8 cellular contexts compared by ENCODE assay signal in the genomic region with DNA sequence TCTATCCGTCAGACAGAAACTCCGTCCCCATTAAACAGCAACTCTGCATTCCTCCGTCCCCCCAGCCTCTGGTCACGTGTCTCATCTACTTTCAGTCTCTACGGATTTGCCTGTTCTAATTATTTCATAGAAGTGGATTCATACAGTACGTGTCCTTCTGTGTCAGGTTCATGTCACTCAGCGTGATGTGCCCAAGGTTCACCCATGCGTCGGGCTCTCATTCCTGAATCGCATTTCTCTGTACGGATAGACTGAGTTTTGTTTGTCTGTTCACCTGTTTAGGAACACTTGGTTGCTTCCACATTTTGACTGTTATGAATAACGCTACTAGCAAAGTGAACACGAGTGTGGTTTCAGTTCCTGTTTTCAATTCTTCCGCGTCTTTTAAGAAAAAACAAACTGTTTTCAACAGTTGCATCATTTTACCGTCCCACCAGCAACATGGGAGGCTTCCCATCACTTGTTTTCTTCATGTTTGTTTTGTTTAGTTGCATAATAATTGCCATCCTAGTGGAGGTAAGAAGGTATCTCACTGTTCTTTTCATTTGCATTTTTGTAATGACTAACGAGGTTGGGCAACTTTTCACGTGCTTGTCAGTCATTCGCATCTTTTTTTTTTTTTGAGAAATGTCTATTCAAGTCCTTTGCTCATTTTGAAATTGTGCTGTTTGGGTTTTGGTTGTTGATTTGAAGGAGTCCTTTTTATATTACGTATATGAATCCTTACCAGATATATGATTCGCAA. TPM values are rescaled to one million over a fixed set of nuclear protein-coding genes. Genes with fewer than 3 reads are reported as not detected.
A peak's percentile ranks its signal among the peaks of the same experiment; 100 is the strongest.
DNase-seq lines count a peak whose midpoint lies in the region; ATAC-seq, FAIRE-seq and TF ChIP-seq lines count a peak whose summit lies in the region.

No MANE protein-coding gene starts in this region.

- peak; percentile 56 for ATAC-seq in HG03045 (IDR thresholded peaks at IDR 0.05; ENCODE audit: unreplicated experiment)

- no peaks in the 10 kb centered on the region for H3K9me3 Mint-ChIP-seq in activated CD4-positive, alpha-beta T cell treated with anti-CD3 and anti-CD28 coated beads, Interleukin-2, amount 10 ng/mL, durations not matched to agents 24 days and 14 days
- H3K9me3 Mint-ChIP-seq in progenitor cell of endocrine pancreas (ENCODE audit: low read depth), result no peaks in the 10 kb centered on the region

- no peaks in the 10 kb centered on the region for H3K27me3 ChIP-seq in neutrophil

- peak overlapping the region; percentile 100 for H3K27ac ChIP-seq in neutrophil

- H3K9me3 ChIP-seq in neutrophil, result no peaks in the 10 kb centered on the region

- H3K36me3 ChIP-seq in neutrophil, result no peaks in the 10 kb centered on the region

- H3K4me1 Mint-ChIP-seq in activated CD4-positive, alpha-beta T cell treated with anti-CD3 and anti-CD28 coated beads, Interleukin-2, amount 10 ng/mL, durations not matched to agents 24 days and 14 days, result peaks cover 38% of the 10 kb centered on the region
- H3K4me1 Mint-ChIP-seq in progenitor cell of endocrine pancreas (ENCODE audit: low read depth), result peaks cover 7% of the 10 kb centered on the region

- intact Hi-C loops in activated CD4-positive, alpha-beta T cell treated with anti-CD3 and anti-CD28 coated beads, Interleukin-2, amount 10 ng/mL, durations not matched to agents 24 days and 14 days (cut with micrococcal nuclease), result loop anchor here (1.0 to 5.0 kb wide), 5 partner anchors 8 to 88 kb away; a partner anchor contains a TSS

- DNase-seq in activated CD4-positive, alpha-beta T cell treated with anti-CD3 and anti-CD28 coated beads, Interleukin-2, amount 10 ng/mL, durations not matched to agents 24 days and 14 days, result peak; percentile 87
- DNase-seq in activated CD4-positive, alpha-beta T cell treated with anti-CD3 and anti-CD28 coated beads for 4 hours, result no peak
- DNase-seq in SIG-M5 (lab: John Stamatoyannopoulos, UW) (peak; percentile 95), progenitor cell of endocrine pancreas (ENCODE audit: low spot score, unreplicated experiment) (no peak), urothelium cell line (ENCODE audit: low spot score) (no peak)

- peaks cover 36 to 43% of the 10 kb centered on the region in 2 experiments for H3K4me1 ChIP-seq in neutrophil (ENCODE audit: control insufficient read depth in 1 of 2, insufficient read depth in 1 of 2, low read depth in 1 of 2, low read length in 1 of 2)

- H3K4me3 Mint-ChIP-seq in activated CD4-positive, alpha-beta T cell treated with anti-CD3 and anti-CD28 coated beads, Interleukin-2, amount 10 ng/mL, durations not matched to agents 24 days and 14 days, result peak overlapping the region; percentile 91
- H3K4me3 Mint-ChIP-seq in progenitor cell of endocrine pancreas (ENCODE audit: low read depth), result no peak overlapping the region

- H3K27ac Mint-ChIP-seq in activated CD4-positive, alpha-beta T cell treated with anti-CD3 and anti-CD28 coated beads, Interleukin-2, amount 10 ng/mL, durations not matched to agents 24 days and 14 days, result peak overlapping the region; percentile 97
- no peak overlapping the region for H3K27ac Mint-ChIP-seq in progenitor cell of endocrine pancreas

- H3K4me3 ChIP-seq in neutrophil (ENCODE audit: low read depth in 1 of 2, low read length in 1 of 2), result peak overlapping the region; percentile 79 to 99

- peaks cover 4% of the 10 kb centered on the region for H3K36me3 Mint-ChIP-seq in activated CD4-positive, alpha-beta T cell treated with anti-CD3 and anti-CD28 coated beads, Interleukin-2, amount 10 ng/mL, durations not matched to agents 24 days and 14 days (ENCODE audit: low read depth)
- H3K36me3 Mint-ChIP-seq in progenitor cell of endocrine pancreas (ENCODE audit: insufficient read depth), result no peaks in the 10 kb centered on the region

- TF ChIP-seq CTCF in neutrophil (IDR thresholded peaks at IDR 0.05) (peak; percentile 93), progenitor cell of endocrine pancreas (IDR thresholded peaks at IDR 0.05; ENCODE audit: unreplicated experiment) (no peak)

- peaks cover 7% of the 10 kb centered on the region for H3K27me3 Mint-ChIP-seq in activated CD4-positive, alpha-beta T cell treated with anti-CD3 and anti-CD28 coated beads, Interleukin-2, amount 10 ng/mL, durations not matched to agents 24 days and 14 days
- peaks cover 14% of the 10 kb centered on the region for H3K27me3 Mint-ChIP-seq in progenitor cell of endocrine pancreas

- FAIRE-seq in colon (lab: Jason Lieb, UNC), result peak; percentile 21
- FAIRE-seq in urothelium cell line (lab: Jason Lieb, UNC), result no peak

RNA-seq across cellular contexts. Expression of a gene that starts 8.9 kb away (rescaled TPM):
- 3.2 and 3.5 TPM in 2 replicates for total RNA-seq in activated CD4-positive, alpha-beta T cell treated with anti-CD3 and anti-CD28 coated beads, Interleukin-2, amount 10 ng/mL, durations not matched to agents 24 days and 14 days
- not detected in 2 replicates for total RNA-seq in progenitor cell of endocrine pancreas

RNA-seq across cellular contexts. Expression of a gene that starts 19.6 kb away (rescaled TPM):
- total RNA-seq in activated CD4-positive, alpha-beta T cell treated with anti-CD3 and anti-CD28 coated beads, Interleukin-2, amount 10 ng/mL, durations not matched to agents 24 days and 14 days, result 136 and 142 TPM in 2 replicates
- total RNA-seq in progenitor cell of endocrine pancreas, result 67.0 and 74.7 TPM in 2 replicates

RNA-seq across cellular contexts. Expression of a gene that starts 30.0 kb away (rescaled TPM):
- not detected in 2 replicates for total RNA-seq in activated CD4-positive, alpha-beta T cell treated with anti-CD3 and anti-CD28 coated beads, Interleukin-2, amount 10 ng/mL, durations not matched to agents 24 days and 14 days
- total RNA-seq in progenitor cell of endocrine pancreas, result not detected in 2 replicates

RNA-seq across cellular contexts. Expression of a gene that starts 32.5 kb away (rescaled TPM):
- total RNA-seq in activated CD4-positive, alpha-beta T cell treated with anti-CD3 and anti-CD28 coated beads, Interleukin-2, amount 10 ng/mL, durations not matched to agents 24 days and 14 days, result 272 and 275 TPM in 2 replicates
- total RNA-seq in progenitor cell of endocrine pancreas, result 100 and 103 TPM in 2 replicates

RNA-seq across cellular contexts. Expression of a gene that starts 33.2 kb away (rescaled TPM):
- 16.5 and 17.6 TPM in 2 replicates for total RNA-seq in activated CD4-positive, alpha-beta T cell treated with anti-CD3 and anti-CD28 coated beads, Interleukin-2, amount 10 ng/mL, durations not matched to agents 24 days and 14 days
- total RNA-seq in progenitor cell of endocrine pancreas, result 27.0 and 29.3 TPM in 2 replicates

Comparison
In these comparisons a context has a peak if more than half of its experiments do, and no peak if none do; other contexts are left out.
1. DNase-seq: peak in activated CD4-positive, alpha-beta T cell treated with anti-CD3 and anti-CD28 coated beads, Interleukin-2, amount 10 ng/mL, durations not matched to agents 24 days and 14 days (single experiment) and SIG-M5 (single experiment); none in activated CD4-positive, alpha-beta T cell treated with anti-CD3 and anti-CD28 coated beads for 4 hours (0 of 2), progenitor cell of endocrine pancreas (single experiment) and urothelium cell line (single experiment).